27 cellular contexts compared by ENCODE assay signal in the genomic region with DNA sequence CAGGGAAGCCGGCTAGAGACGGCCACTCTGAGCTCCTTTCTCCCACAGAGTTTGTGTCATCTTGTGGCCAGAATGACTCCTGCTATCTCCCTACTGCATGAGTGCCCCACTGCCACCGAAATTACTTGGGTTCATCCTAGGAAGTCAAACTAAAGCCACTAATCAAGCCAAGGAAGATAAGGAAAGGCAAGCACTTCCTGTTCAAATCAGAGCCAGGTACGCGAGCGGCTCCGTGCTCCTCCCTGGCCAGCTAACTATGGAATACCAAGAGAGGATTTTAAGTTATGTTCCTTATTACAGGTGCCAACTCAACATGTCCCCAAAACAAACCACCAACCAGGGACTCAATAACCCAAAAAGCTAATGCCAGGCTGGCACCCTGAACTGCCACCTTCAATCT. TPM values are rescaled to one million over a fixed set of nuclear protein-coding genes. Genes with fewer than 3 reads are reported as not detected.
DNase-seq lines count a peak whose midpoint lies in the region; ATAC-seq and TF ChIP-seq lines count a peak whose summit lies in the region.
"Had no signal": no experiment of that assay in that cellular context is flagged by ENCODE, and none has a peak within 500 bp of the region (broad histone marks: within the 10 kb centered on the region; RNA-seq: fewer than 3 reads in every experiment).

No MANE protein-coding gene starts in this region.

- peaks cover 95% of the 10 kb centered on the region for H3K36me3 ChIP-seq in OCI-LY7 (ENCODE audit: insufficient read depth, low read length)
- peaks cover 96% of the 10 kb centered on the region for H3K36me3 ChIP-seq in osteoblast (ENCODE audit: insufficient read depth, low read length)

- CTCF ChIA-PET in OCI-LY7 (lab: Charles Lee; ENCODE audit: unreplicated experiment): interaction anchor here (0.9 kb wide), 2 partner anchors 22 to 35 kb away, joined by 3 to 7 read pairs; no protein-coding TSS in a partner anchor

- DNase-seq in activated naive CD8-positive, alpha-beta T cell treated with anti-CD3 and anti-CD28 coated beads, Interleukin-2, amount 50 U/mL, for 24 hours: no peak
- DNase-seq in OCI-LY7 (ENCODE audit: low spot score): no peak
- peak; percentile 55 for DNase-seq in osteoblast (ENCODE audit: insufficient read length, low spot score, missing footprints)
- no peak for DNase-seq in NCI-H524 (lab: John Stamatoyannopoulos, UW)
- no peak for DNase-seq in HPDE6-E6E7 (ENCODE audit: extremely low spot score)
- no peak for DNase-seq in EL
- DNase-seq: activated CD4-positive, alpha-beta memory T cell treated with anti-CD3 and anti-CD28 coated beads, Interleukin-2, amount 10 ng/mL, durations not matched to agents 7 days and 5 days; activated CD4-positive, alpha-beta T cell treated with anti-CD3 and anti-CD28 coated beads for 1 hour; activated effector memory CD4-positive, alpha-beta T cell treated with anti-CD3 and anti-CD28 coated beads, Interleukin-2, amount 50 U/mL, for 16 hours; CD8-positive, alpha-beta T cell; DMS 273 treated with DMSO at 0.1 percent for 48 hours; dorsolateral prefrontal cortex; gastrocnemius medialis; H9; hypothalamus; immature natural killer cell; KG1; naive thymus-derived CD4-positive, alpha-beta T cell; NCI-H146; NCI-H446; PC-9; psoas muscle; SHP77 treated with DMSO at 0.1 percent for 48 hours; stimulated activated CD4-positive, alpha-beta T cell treated with anti-CD3 and anti-CD28 coated beads, Interleukin-15, amount 100 ng/mL, for 24 hours had no signal

- no peaks in the 10 kb centered on the region for H3K9me3 ChIP-seq in OCI-LY7 (ENCODE audit: low read length)
- H3K9me3 ChIP-seq in osteoblast (ENCODE audit: low read depth, low read length): no peaks in the 10 kb centered on the region
- H3K9me3 ChIP-seq: gastrocnemius medialis, psoas muscle, tibial nerve had no signal

- H3K4me2 ChIP-seq in OCI-LY7 (ENCODE audit: low read length) (peak overlapping the region; percentile 81), osteoblast (ENCODE audit: insufficient read depth, low read length) (no peak overlapping the region)
- H3K4me2 ChIP-seq: PC-9 had no signal

- no peaks in the 10 kb centered on the region for H3K27me3 Mint-ChIP-seq in activated naive CD8-positive, alpha-beta T cell
- H3K27me3 Mint-ChIP-seq in activated naive CD8-positive, alpha-beta T cell treated with anti-CD3 and anti-CD28 coated beads, Interleukin-2, amount 50 U/mL, for 24 hours: no peaks in the 10 kb centered on the region
- H3K27me3 Mint-ChIP-seq: activated CD4-positive, alpha-beta memory T cell treated with anti-CD3 and anti-CD28 coated beads, Interleukin-2, amount 10 ng/mL, durations not matched to agents 7 days and 5 days; naive thymus-derived CD4-positive, alpha-beta T cell had no signal

- peaks cover 3% of the 10 kb centered on the region for H3K36me3 Mint-ChIP-seq in activated naive CD8-positive, alpha-beta T cell
- H3K36me3 Mint-ChIP-seq in activated naive CD8-positive, alpha-beta T cell treated with anti-CD3 and anti-CD28 coated beads, Interleukin-2, amount 50 U/mL, for 24 hours (ENCODE audit: low read depth): peaks cover 59% of the 10 kb centered on the region

- H3K27ac ChIP-seq in OCI-LY7 (ENCODE audit: low read depth, low read length, poor library complexity, severe bottlenecking) (peak overlapping the region; percentile 92), osteoblast (ENCODE audit: low read depth, low read length) (no peak overlapping the region)
- H3K27ac ChIP-seq: gastrocnemius medialis, PC-9, psoas muscle, tibial nerve had no signal

- peak overlapping the region; percentile 39 for H3K4me3 ChIP-seq in OCI-LY7 (ENCODE audit: low read depth, low read length, poor library complexity, severe bottlenecking)
- H3K4me3 ChIP-seq in osteoblast (ENCODE audit: insufficient read depth, low read length): no peak overlapping the region
- H3K4me3 ChIP-seq: dorsolateral prefrontal cortex, gastrocnemius medialis, PC-9, psoas muscle, tibial nerve had no signal

- no peaks in the 10 kb centered on the region for H3K79me2 ChIP-seq in OCI-LY7 (ENCODE audit: insufficient read depth, low read depth, low read length)
- H3K79me2 ChIP-seq in osteoblast (ENCODE audit: insufficient read depth, low read length): no peaks in the 10 kb centered on the region

- H4K20me1 ChIP-seq in OCI-LY7 (ENCODE audit: insufficient read depth, low read length): no peaks in the 10 kb centered on the region
- H4K20me1 ChIP-seq in osteoblast (ENCODE audit: insufficient read depth, low read length): peaks cover 10% of the 10 kb centered on the region

- peaks cover 5% of the 10 kb centered on the region for H3K4me1 Mint-ChIP-seq in activated naive CD8-positive, alpha-beta T cell (ENCODE audit: low read depth)
- H3K4me1 Mint-ChIP-seq in activated naive CD8-positive, alpha-beta T cell treated with anti-CD3 and anti-CD28 coated beads, Interleukin-2, amount 50 U/mL, for 24 hours: peaks cover 14% of the 10 kb centered on the region
- H3K4me1 Mint-ChIP-seq: immature natural killer cell; naive thymus-derived CD4-positive, alpha-beta T cell had no signal

- intact Hi-C loops in OCI-LY7 (cut with micrococcal nuclease; ENCODE audit: unreplicated experiment): loop anchor here (1.0 to 5.0 kb wide), 2 partner anchors 10 to 35 kb away; no protein-coding TSS in a partner anchor

- H3K4me1 ChIP-seq in OCI-LY7 (ENCODE audit: insufficient read depth, low read length, poor library complexity, severe bottlenecking) (peaks cover 33% of the 10 kb centered on the region), osteoblast (ENCODE audit: insufficient read depth, low read length) (no peaks in the 10 kb centered on the region)
- H3K4me1 ChIP-seq: gastrocnemius medialis, psoas muscle, tibial nerve had no signal

- H3K27me3 ChIP-seq in osteoblast (ENCODE audit: insufficient read depth, low read length): no peaks in the 10 kb centered on the region
- H3K27me3 ChIP-seq: dorsolateral prefrontal cortex, gastrocnemius medialis, tibial nerve had no signal

- H3K4me3 Mint-ChIP-seq in activated naive CD8-positive, alpha-beta T cell: no peak overlapping the region
- no peak overlapping the region for H3K4me3 Mint-ChIP-seq in activated naive CD8-positive, alpha-beta T cell treated with anti-CD3 and anti-CD28 coated beads, Interleukin-2, amount 50 U/mL, for 24 hours
- H3K4me3 Mint-ChIP-seq: activated CD4-positive, alpha-beta memory T cell treated with anti-CD3 and anti-CD28 coated beads, Interleukin-2, amount 10 ng/mL, durations not matched to agents 7 days and 5 days; CD8-positive, alpha-beta T cell; H9; immature natural killer cell; naive thymus-derived CD4-positive, alpha-beta T cell had no signal

- H3K9me3 Mint-ChIP-seq in activated naive CD8-positive, alpha-beta T cell (ENCODE audit: low read depth): no peaks in the 10 kb centered on the region
- no peaks in the 10 kb centered on the region for H3K9me3 Mint-ChIP-seq in activated naive CD8-positive, alpha-beta T cell treated with anti-CD3 and anti-CD28 coated beads, Interleukin-2, amount 50 U/mL, for 24 hours
- H3K9me3 Mint-ChIP-seq: activated CD4-positive, alpha-beta memory T cell treated with anti-CD3 and anti-CD28 coated beads, Interleukin-2, amount 10 ng/mL, durations not matched to agents 7 days and 5 days; CD8-positive, alpha-beta T cell; H9; immature natural killer cell; naive thymus-derived CD4-positive, alpha-beta T cell had no signal

- H2AFZ ChIP-seq in OCI-LY7 (ENCODE audit: low read length) (no peak overlapping the region), osteoblast (ENCODE audit: low read length) (no peak overlapping the region)
- H2AFZ ChIP-seq: PC-9 had no signal

- POLR2A ChIA-PET in OCI-LY7 (lab: Charles Lee): interaction anchor here (0.6 to 3.5 kb wide), 12 partner anchors 10 to 192 kb away, joined by 3 to 48 read pairs (median 4); a partner anchor contains a TSS

- BruUV-seq in OCI-LY7 (replicated peaks; lab: Mats Ljungman, UMichigan): no TSS peak

- no peak for ATAC-seq in activated naive CD8-positive, alpha-beta T cell treated with anti-CD3 and anti-CD28 coated beads, Interleukin-2, amount 50 U/mL, for 24 hours
- ATAC-seq in GM19324 (IDR thresholded peaks at IDR 0.05; ENCODE audit: low FRiP score, unreplicated experiment): peak; percentile 2
- ATAC-seq: CD8-positive, alpha-beta T cell; gastrocnemius medialis; psoas muscle had no signal

- no peaks in the 10 kb centered on the region for H3K9me2 ChIP-seq in OCI-LY7 (ENCODE audit: insufficient read depth, low read length)

- TF ChIP-seq CTCF in OCI-LY7 (conservative IDR thresholded peaks at IDR 0.05; ENCODE audit: low read length) (no peak), osteoblast (IDR thresholded peaks at IDR 0.05; ENCODE audit: extremely low read depth, low read depth, low read length) (no peak)

- H3K27ac Mint-ChIP-seq in activated naive CD8-positive, alpha-beta T cell: peak overlapping the region; percentile 16
- no peak overlapping the region for H3K27ac Mint-ChIP-seq in activated naive CD8-positive, alpha-beta T cell treated with anti-CD3 and anti-CD28 coated beads, Interleukin-2, amount 50 U/mL, for 24 hours
- H3K27ac Mint-ChIP-seq: activated CD4-positive, alpha-beta memory T cell treated with anti-CD3 and anti-CD28 coated beads, Interleukin-2, amount 10 ng/mL, durations not matched to agents 7 days and 5 days; CD8-positive, alpha-beta T cell had no signal

RNA-seq across cellular contexts. Expression of a gene that starts 15.9 kb away (rescaled TPM):
- total RNA-seq in OCI-LY7 (2014; rRNA removed; shearing (Covaris generic)): 30.9 and 42.2 TPM in 2 replicates
- total RNA-seq in OCI-LY7 (2022) (71.1 and 85.9 TPM in 2 replicates), osteoblast (25.0 and 27.4 TPM in 2 replicates)
